24 cellular contexts compared by ENCODE assay signal in genomic region chr16:79329163-79329521, GRCh38.
A peak's percentile ranks its signal among the peaks of the same experiment; 100 is the strongest.
DNase-seq lines count a peak whose midpoint lies in the region; ATAC-seq lines count a peak whose summit lies in the region.
"Had no signal": no experiment of that assay in that cellular context is flagged by ENCODE, and none has a peak within 500 bp of the region (broad histone marks: within the 10 kb centered on the region; RNA-seq: fewer than 3 reads in every experiment).

No MANE protein-coding gene starts in this region.

- H3K4me1 Mint-ChIP-seq in activated CD8-positive, alpha-beta T cell treated with anti-CD3 and anti-CD28 coated beads, Interleukin-2, amount 10 ng/mL, durations not matched to agents 7 days and 5 days (ENCODE audit: low read depth), result no peaks in the 10 kb centered on the region

- ATAC-seq in left lobe of liver (peak; percentile 28), GM19035 (IDR thresholded peaks at IDR 0.05; ENCODE audit: unreplicated experiment) (no peak)
- no peak for ATAC-seq in activated CD8-positive, alpha-beta T cell treated with anti-CD3 and anti-CD28 coated beads, Interleukin-2, amount 10 ng/mL, durations not matched to agents 7 days and 5 days
- ATAC-seq: activated naive CD8-positive, alpha-beta T cell treated with anti-CD3 and anti-CD28 coated beads, Interleukin-2, amount 50 U/mL, for 24 hours; body of pancreas; gastrocnemius medialis; naive thymus-derived CD8-positive, alpha-beta T cell had no signal

- no peak overlapping the region for H3K27ac Mint-ChIP-seq in activated CD8-positive, alpha-beta T cell treated with anti-CD3 and anti-CD28 coated beads, Interleukin-2, amount 10 ng/mL, durations not matched to agents 7 days and 5 days
- H3K27ac Mint-ChIP-seq: activated naive CD8-positive, alpha-beta T cell treated with anti-CD3 and anti-CD28 coated beads, Interleukin-2, amount 50 U/mL, for 24 hours; naive thymus-derived CD8-positive, alpha-beta T cell; T-helper 2 cell treated with Interferon-gamma antibody and Interleukin-4, amounts not matched to agents 5 μg/mL and 100 μg/mL, for 36 hours had no signal

- H3K9me3 ChIP-seq in BLaER1, result no peaks in the 10 kb centered on the region
- H3K9me3 ChIP-seq: body of pancreas, gastrocnemius medialis, HAP-1, sigmoid colon, SK-N-SH, uterus had no signal

- POLR2A ChIA-PET in activated CD8-positive, alpha-beta T cell treated with anti-CD3 and anti-CD28 coated beads, Interleukin-2, amount 10 ng/mL, durations not matched to agents 7 days and 5 days (lab: Charles Lee), result no interaction called here

- H3K27ac ChIP-seq in BLaER1, result no peak overlapping the region
- H3K27ac ChIP-seq: gastrocnemius medialis, uterus, WERI-Rb-1 had no signal

- no peak overlapping the region for H3K9ac ChIP-seq in BLaER1
- H3K9ac ChIP-seq: SK-N-SH had no signal

- no peak overlapping the region for H3K4me3 Mint-ChIP-seq in activated CD8-positive, alpha-beta T cell treated with anti-CD3 and anti-CD28 coated beads, Interleukin-2, amount 10 ng/mL, durations not matched to agents 7 days and 5 days
- H3K4me3 Mint-ChIP-seq: activated naive CD8-positive, alpha-beta T cell treated with anti-CD3 and anti-CD28 coated beads, Interleukin-2, amount 50 U/mL, for 24 hours; naive thymus-derived CD8-positive, alpha-beta T cell; T-helper 2 cell treated with Interferon-gamma antibody and Interleukin-4, amounts not matched to agents 5 μg/mL and 100 μg/mL, for 36 hours had no signal

- H3K4me3 ChIP-seq in BLaER1, result no peak overlapping the region
- H3K4me3 ChIP-seq: body of pancreas, gastrocnemius medialis, HAP-1, sigmoid colon, uterus had no signal

- H4K20me1 ChIP-seq in BLaER1, result no peaks in the 10 kb centered on the region

- no peaks in the 10 kb centered on the region for H3K36me3 Mint-ChIP-seq in activated CD8-positive, alpha-beta T cell treated with anti-CD3 and anti-CD28 coated beads, Interleukin-2, amount 10 ng/mL, durations not matched to agents 7 days and 5 days (ENCODE audit: low read depth)
- H3K36me3 Mint-ChIP-seq: naive thymus-derived CD8-positive, alpha-beta T cell had no signal

- H3K36me3 ChIP-seq in BLaER1, result no peaks in the 10 kb centered on the region
- H3K36me3 ChIP-seq: gastrocnemius medialis, HAP-1, sigmoid colon, uterus, WERI-Rb-1 had no signal

- H3K4me2 ChIP-seq in BLaER1, result peak overlapping the region; percentile 44
- H3K4me2 ChIP-seq: SK-N-SH had no signal

- CTCF ChIA-PET in activated CD8-positive, alpha-beta T cell treated with anti-CD3 and anti-CD28 coated beads, Interleukin-2, amount 10 ng/mL, durations not matched to agents 7 days and 5 days (lab: Charles Lee), result interaction anchor here (1.2 kb wide), 1 partner anchor 50 kb away, joined by 3 read pairs; no protein-coding TSS in a partner anchor

- no peaks in the 10 kb centered on the region for H3K9me3 Mint-ChIP-seq in activated CD8-positive, alpha-beta T cell treated with anti-CD3 and anti-CD28 coated beads, Interleukin-2, amount 10 ng/mL, durations not matched to agents 7 days and 5 days (ENCODE audit: insufficient read depth)
- H3K9me3 Mint-ChIP-seq: activated naive CD8-positive, alpha-beta T cell treated with anti-CD3 and anti-CD28 coated beads, Interleukin-2, amount 50 U/mL, for 24 hours; naive thymus-derived CD8-positive, alpha-beta T cell; T-helper 2 cell treated with Interferon-gamma antibody and Interleukin-4, amounts not matched to agents 5 μg/mL and 100 μg/mL, for 36 hours had no signal

- H3K27me3 ChIP-seq in BLaER1, result no peaks in the 10 kb centered on the region
- H3K27me3 ChIP-seq: body of pancreas, gastrocnemius medialis, sigmoid colon, uterus had no signal

- H3K4me1 ChIP-seq in BLaER1, result peaks cover 12% of the 10 kb centered on the region
- H3K4me1 ChIP-seq: body of pancreas, HAP-1, uterus had no signal

- peak; percentile 97 for DNase-seq in MV-4-11 (lab: John Stamatoyannopoulos, UW)
- DNase-seq in SKM-1 treated with dmso at 0.1 percent for 144 hours (lab: John Stamatoyannopoulos, UW; ENCODE audit: unreplicated experiment), result peak; percentile 80
- no peak for DNase-seq in left lobe of liver (ENCODE audit: low spot score)
- DNase-seq in NCI-H2196 treated with DMSO at 0.1 percent for 48 hours (lab: John Stamatoyannopoulos, UW; ENCODE audit: unreplicated experiment), result no peak
- DNase-seq in activated CD8-positive, alpha-beta T cell treated with anti-CD3 and anti-CD28 coated beads, Interleukin-2, amount 10 ng/mL, durations not matched to agents 7 days and 5 days, result no peak
- DNase-seq in HK-2 (ENCODE audit: unreplicated experiment), result no peak
- DNase-seq: activated CD4-positive, alpha-beta T cell treated with anti-CD3 and anti-CD28 coated beads, Interleukin-2, amount 50 U/mL, for 4 hours; activated effector memory CD4-positive, alpha-beta T cell treated with Interleukin-2 at 50 U/mL for 16 hours; activated naive CD8-positive, alpha-beta T cell treated with anti-CD3 and anti-CD28 coated beads, Interleukin-2, amount 50 U/mL, for 24 hours; effector memory CD4-positive, alpha-beta T cell; EL; gastrocnemius medialis; naive thymus-derived CD8-positive, alpha-beta T cell; NCI-H1092 treated with DMSO at 0.1 percent for 48 hours; NCI-H2029; sigmoid colon; SK-N-SH; uterus; WERI-Rb-1 had no signal

- peaks cover 56% of the 10 kb centered on the region for H3K27me3 Mint-ChIP-seq in activated CD8-positive, alpha-beta T cell treated with anti-CD3 and anti-CD28 coated beads, Interleukin-2, amount 10 ng/mL, durations not matched to agents 7 days and 5 days (ENCODE audit: low read depth)

Comparison
In these comparisons a context has a peak if more than half of its experiments do, and no peak if none do; other contexts are left out.
1. DNase-seq: peak in MV-4-11 (single experiment) and SKM-1 treated with dmso at 0.1 percent for 144 hours (single experiment); none in left lobe of liver (single experiment), NCI-H2196 treated with DMSO at 0.1 percent for 48 hours (single experiment), activated CD8-positive, alpha-beta T cell treated with anti-CD3 and anti-CD28 coated beads, Interleukin-2, amount 10 ng/mL, durations not matched to agents 7 days and 5 days (single experiment) and HK-2 (single experiment).